In genomic region chr22:46641829-46642266, GRCh38 we compare ENCODE assay signal across 25 cellular contexts. TPM values are rescaled to one million over a fixed set of nuclear protein-coding genes. Genes with fewer than 3 reads are reported as not detected.
DNase-seq lines count a peak whose midpoint lies in the region; ATAC-seq and TF ChIP-seq lines count a peak whose summit lies in the region.
"Had no signal": no experiment of that assay in that cellular context is flagged by ENCODE, and none has a peak within 500 bp of the region (broad histone marks: within the 10 kb centered on the region; RNA-seq: fewer than 3 reads in every experiment).

No MANE protein-coding gene starts in this region.

- intact Hi-C loops in Right ventricle myocardium inferior (cut with DNase I) (no loop called here), transverse colon (cut with DNase I; ENCODE audit: low total_unique reads) (no loop called here)

- no peaks in the 10 kb centered on the region for H3K9me3 ChIP-seq in right atrium auricular region
- no peaks in the 10 kb centered on the region for H3K9me3 ChIP-seq in transverse colon
- H3K9me3 ChIP-seq: HAP-1, upper lobe of right lung had no signal

- no peak for DNase-seq in Right ventricle myocardium inferior (ENCODE audit: missing footprints)
- no peak for DNase-seq in right atrium auricular region (ENCODE audit: low spot score)
- no peak for DNase-seq in effector memory CD8-positive, alpha-beta T cell
- DNase-seq in memory B cell (ENCODE audit: low spot score in 2 of 2): no peak
- no peak for DNase-seq in transverse colon
- DNase-seq in NCI-H1048 (lab: John Stamatoyannopoulos, UW): no peak
- no peak for DNase-seq in NCI-H524 treated with DMSO at 0.1 percent for 48 hours (lab: John Stamatoyannopoulos, UW)
- no peak for DNase-seq in NCI-H2029 treated with DMSO at 0.1 percent for 48 hours (lab: John Stamatoyannopoulos, UW)
- DNase-seq: 8988T; activated gamma-delta T cell; foreskin keratinocyte; GDM1; hypothalamus; KG1; NCI-H146; NCI-H69; stimulated activated CD4-positive, alpha-beta T cell treated with anti-CD3 and anti-CD28 coated beads, Interleukin-4, amount 100 ng/mL, for 4 hours; stimulated activated naive CD8-positive, alpha-beta T cell treated with anti-CD3 and anti-CD28 coated beads, Interleukin-15, amount 100 ng/mL, for 72 hours; upper lobe of right lung had no signal

- peak overlapping the region; percentile 54 to 55 for H3K27ac Mint-ChIP-seq in effector memory CD8-positive, alpha-beta T cell
- peak overlapping the region; percentile 69 for H3K27ac Mint-ChIP-seq in memory B cell

- 60 to 82% methylated on average over 5 to 7 of the region's 7 CpGs for WGBS in transverse colon (ENCODE audit: low coverage in 1 of 2), 2 donors

- peaks cover 4 to 14% of the 10 kb centered on the region in 2 donors for H3K4me1 Mint-ChIP-seq in effector memory CD8-positive, alpha-beta T cell (ENCODE audit: low read depth in 2 of 2)
- peaks cover 29% of the 10 kb centered on the region for H3K4me1 Mint-ChIP-seq in memory B cell
- H3K4me1 Mint-ChIP-seq: CD14-positive monocyte; stimulated activated naive CD8-positive, alpha-beta T cell treated with anti-CD3 and anti-CD28 coated beads, Interleukin-15, amount 100 ng/mL, for 72 hours had no signal

- H3K4me3 ChIP-seq in right atrium auricular region: no peak overlapping the region
- H3K4me3 ChIP-seq in transverse colon: no peak overlapping the region
- H3K4me3 ChIP-seq: GM12878, HAP-1, upper lobe of right lung had no signal

- peaks cover 0 to 58% of the 10 kb centered on the region in 2 donors for H3K4me1 ChIP-seq in right atrium auricular region
- H3K4me1 ChIP-seq in transverse colon: peaks cover 2 to 17% (median 12%) of the 10 kb centered on the region in 4 donors
- H3K4me1 ChIP-seq: foreskin keratinocyte, HAP-1 had no signal

- peaks cover 4% of the 10 kb centered on the region for H3K36me3 Mint-ChIP-seq in effector memory CD8-positive, alpha-beta T cell (ENCODE audit: insufficient read depth)
- H3K36me3 Mint-ChIP-seq in memory B cell: peaks cover 21% of the 10 kb centered on the region

- H3K27me3 Mint-ChIP-seq in effector memory CD8-positive, alpha-beta T cell: no peaks in the 10 kb centered on the region
- no peaks in the 10 kb centered on the region for H3K27me3 Mint-ChIP-seq in memory B cell
- H3K27me3 Mint-ChIP-seq: stimulated activated naive CD8-positive, alpha-beta T cell treated with anti-CD3 and anti-CD28 coated beads, Interleukin-15, amount 100 ng/mL, for 72 hours had no signal

- no peak overlapping the region for H3K4me3 Mint-ChIP-seq in effector memory CD8-positive, alpha-beta T cell
- H3K4me3 Mint-ChIP-seq in memory B cell: no peak overlapping the region
- H3K4me3 Mint-ChIP-seq: CD14-positive monocyte; stimulated activated naive CD8-positive, alpha-beta T cell treated with anti-CD3 and anti-CD28 coated beads, Interleukin-15, amount 100 ng/mL, for 72 hours had no signal

- TF ChIP-seq CTCF in right atrium auricular region (IDR thresholded peaks at IDR 0.05) (no peak), transverse colon (IDR thresholded peaks at IDR 0.05) (no peak)

- peaks cover 0 to 7% of the 10 kb centered on the region in 2 donors for H3K9me3 Mint-ChIP-seq in effector memory CD8-positive, alpha-beta T cell
- peaks cover 4% of the 10 kb centered on the region for H3K9me3 Mint-ChIP-seq in memory B cell

- H3K27ac ChIP-seq in right atrium auricular region (peak overlapping the region in 1 of 2 donors; percentile 60), transverse colon (peak overlapping the region; percentile 11 to 65 (median 40))
- H3K27ac ChIP-seq: foreskin keratinocyte, RWPE1, upper lobe of right lung, VCaP had no signal

- no peak for TF ChIP-seq POLR2A in transverse colon (IDR thresholded peaks at IDR 0.05)

- ATAC-seq in Right ventricle myocardium inferior (peak; percentile 14), memory B cell (ENCODE audit: low read depth) (no peak)
- ATAC-seq in effector memory CD8-positive, alpha-beta T cell (replicated peaks): no peak
- ATAC-seq: foreskin keratinocyte; GM12878; SK-N-SH treated with all-trans-retinoic acid at 6 μM for 48 hours; stimulated activated naive CD8-positive, alpha-beta T cell treated with anti-CD3 and anti-CD28 coated beads, Interleukin-15, amount 100 ng/mL, for 72 hours; upper lobe of right lung had no signal

- H3K36me3 ChIP-seq in right atrium auricular region: peaks cover 6% of the 10 kb centered on the region
- H3K36me3 ChIP-seq in transverse colon: no peaks in the 10 kb centered on the region
- H3K36me3 ChIP-seq: HAP-1, upper lobe of right lung had no signal

- in situ Hi-C loops in transverse colon (cut with MboI; ENCODE audit: low pct_ligation_motif_present in 1 of 4, low pct_unique_long_range_greater_than_20kb in 1 of 4, low sequenced_read_pairs in 3 of 4): no loop called here

- H3K27me3 ChIP-seq in right atrium auricular region (no peaks in the 10 kb centered on the region), transverse colon (no peaks in the 10 kb centered on the region)
- H3K27me3 ChIP-seq: foreskin keratinocyte, upper lobe of right lung had no signal

- TF ChIP-seq EP300 in transverse colon (IDR thresholded peaks at IDR 0.05; ENCODE audit: low read depth): no peak

RNA-seq across cellular contexts. Expression of gene GRAMD4, which starts 21.7 kb away (rescaled TPM):
- total RNA-seq in Right ventricle myocardium inferior (80.0 TPM), right atrium auricular region (10 to 100 TPM; 29.1 to 31.6 TPM), transverse colon (100 to 1,000 TPM; 146 to 981 (median 258) TPM)
